Comparison of ENCODE assay signal across 1 cellular context in genomic region chr13:19958119-19959111, GRCh38.
TF ChIP-seq lines count a peak whose summit lies in the region.

TSS of gene ZMYM2 (plus strand) at chr13:19958727. CDS start at chr13:19993073, 34,346 bp downstream.

TF ChIP-seq in WTC11, 78 proteins besides CTCF, POLR2A, EP300 and RAD21 (continued from another document):
- TF ChIP-seq ZBTB21 (CRISPR knock-in tag; IDR thresholded peaks at IDR 0.05; ENCODE audit: borderline replicate concordance) (no peak), GTF2I (CRISPR knock-in tag; conservative IDR thresholded peaks at IDR 0.05) (no peak), NFYB (CRISPR knock-in tag; conservative IDR thresholded peaks at IDR 0.05; ENCODE audit: low read depth) (peak; percentile 98), NR1H2 (CRISPR knock-in tag; IDR thresholded peaks at IDR 0.05) (no peak), FOXP1 (CRISPR knock-in tag; IDR thresholded peaks at IDR 0.05; ENCODE audit: borderline replicate concordance) (no peak), ZNF263 (CRISPR knock-in tag; IDR thresholded peaks at IDR 0.05; ENCODE audit: low read depth) (no peak)
- TF ChIP-seq, protein P1, sequence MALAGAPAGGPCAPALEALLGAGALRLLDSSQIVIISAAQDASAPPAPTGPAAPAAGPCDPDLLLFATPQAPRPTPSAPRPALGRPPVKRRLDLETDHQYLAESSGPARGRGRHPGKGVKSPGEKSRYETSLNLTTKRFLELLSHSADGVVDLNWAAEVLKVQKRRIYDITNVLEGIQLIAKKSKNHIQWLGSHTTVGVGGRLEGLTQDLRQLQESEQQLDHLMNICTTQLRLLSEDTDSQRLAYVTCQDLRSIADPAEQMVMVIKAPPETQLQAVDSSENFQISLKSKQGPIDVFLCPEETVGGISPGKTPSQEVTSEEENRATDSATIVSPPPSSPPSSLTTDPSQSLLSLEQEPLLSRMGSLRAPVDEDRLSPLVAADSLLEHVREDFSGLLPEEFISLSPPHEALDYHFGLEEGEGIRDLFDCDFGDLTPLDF (CRISPR knock-in tag; IDR thresholded peaks at IDR 0.05), result no peak
- TF ChIP-seq, protein P2, sequence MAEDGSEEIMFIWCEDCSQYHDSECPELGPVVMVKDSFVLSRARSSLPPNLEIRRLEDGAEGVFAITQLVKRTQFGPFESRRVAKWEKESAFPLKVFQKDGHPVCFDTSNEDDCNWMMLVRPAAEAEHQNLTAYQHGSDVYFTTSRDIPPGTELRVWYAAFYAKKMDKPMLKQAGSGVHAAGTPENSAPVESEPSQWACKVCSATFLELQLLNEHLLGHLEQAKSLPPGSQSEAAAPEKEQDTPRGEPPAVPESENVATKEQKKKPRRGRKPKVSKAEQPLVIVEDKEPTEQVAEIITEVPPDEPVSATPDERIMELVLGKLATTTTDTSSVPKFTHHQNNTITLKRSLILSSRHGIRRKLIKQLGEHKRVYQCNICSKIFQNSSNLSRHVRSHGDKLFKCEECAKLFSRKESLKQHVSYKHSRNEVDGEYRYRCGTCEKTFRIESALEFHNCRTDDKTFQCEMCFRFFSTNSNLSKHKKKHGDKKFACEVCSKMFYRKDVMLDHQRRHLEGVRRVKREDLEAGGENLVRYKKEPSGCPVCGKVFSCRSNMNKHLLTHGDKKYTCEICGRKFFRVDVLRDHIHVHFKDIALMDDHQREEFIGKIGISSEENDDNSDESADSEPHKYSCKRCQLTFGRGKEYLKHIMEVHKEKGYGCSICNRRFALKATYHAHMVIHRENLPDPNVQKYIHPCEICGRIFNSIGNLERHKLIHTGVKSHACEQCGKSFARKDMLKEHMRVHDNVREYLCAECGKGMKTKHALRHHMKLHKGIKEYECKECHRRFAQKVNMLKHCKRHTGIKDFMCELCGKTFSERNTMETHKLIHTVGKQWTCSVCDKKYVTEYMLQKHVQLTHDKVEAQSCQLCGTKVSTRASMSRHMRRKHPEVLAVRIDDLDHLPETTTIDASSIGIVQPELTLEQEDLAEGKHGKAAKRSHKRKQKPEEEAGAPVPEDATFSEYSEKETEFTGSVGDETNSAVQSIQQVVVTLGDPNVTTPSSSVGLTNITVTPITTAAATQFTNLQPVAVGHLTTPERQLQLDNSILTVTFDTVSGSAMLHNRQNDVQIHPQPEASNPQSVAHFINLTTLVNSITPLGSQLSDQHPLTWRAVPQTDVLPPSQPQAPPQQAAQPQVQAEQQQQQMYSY (CRISPR knock-in tag; IDR thresholded peaks at IDR 0.05), result peak; percentile 84
